ENCODE assay signal across 2 cellular contexts in the genomic region with DNA sequence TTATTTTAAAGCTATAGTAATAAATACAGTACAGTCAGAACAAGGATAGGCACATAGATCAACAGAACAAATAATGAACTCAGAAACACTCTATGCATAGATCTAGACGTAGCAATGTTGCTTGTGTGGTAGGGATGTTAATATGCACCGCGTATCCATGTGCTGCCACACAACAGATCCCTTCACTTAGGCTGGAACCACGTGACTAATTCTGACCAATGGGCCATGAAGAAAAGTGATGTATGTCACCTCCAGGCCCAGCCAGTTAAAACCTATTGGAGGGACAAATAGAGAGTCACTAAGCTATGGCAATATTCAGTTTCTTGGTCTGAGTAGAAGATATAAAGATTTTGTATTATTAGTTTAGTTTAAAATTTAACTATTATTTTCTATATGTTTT.
TF ChIP-seq lines count a peak whose summit lies in the region.

No MANE protein-coding gene starts in this region.

TF ChIP-seq in HepG2, 621 proteins besides CTCF, POLR2A, EP300 and RAD21:
- TF ChIP-seq, protein P1, sequence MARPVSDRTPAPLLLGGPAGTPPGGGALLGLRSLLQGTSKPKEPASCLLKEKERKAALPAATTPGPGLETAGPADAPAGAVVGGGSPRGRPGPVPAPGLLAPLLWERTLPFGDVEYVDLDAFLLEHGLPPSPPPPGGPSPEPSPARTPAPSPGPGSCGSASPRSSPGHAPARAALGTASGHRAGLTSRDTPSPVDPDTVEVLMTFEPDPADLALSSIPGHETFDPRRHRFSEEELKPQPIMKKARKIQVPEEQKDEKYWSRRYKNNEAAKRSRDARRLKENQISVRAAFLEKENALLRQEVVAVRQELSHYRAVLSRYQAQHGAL (CRISPR knock-in tag; IDR thresholded peaks at IDR 0.05; ENCODE audit: not compliant biosample characterization), result no peak
- TF ChIP-seq, protein P2, sequence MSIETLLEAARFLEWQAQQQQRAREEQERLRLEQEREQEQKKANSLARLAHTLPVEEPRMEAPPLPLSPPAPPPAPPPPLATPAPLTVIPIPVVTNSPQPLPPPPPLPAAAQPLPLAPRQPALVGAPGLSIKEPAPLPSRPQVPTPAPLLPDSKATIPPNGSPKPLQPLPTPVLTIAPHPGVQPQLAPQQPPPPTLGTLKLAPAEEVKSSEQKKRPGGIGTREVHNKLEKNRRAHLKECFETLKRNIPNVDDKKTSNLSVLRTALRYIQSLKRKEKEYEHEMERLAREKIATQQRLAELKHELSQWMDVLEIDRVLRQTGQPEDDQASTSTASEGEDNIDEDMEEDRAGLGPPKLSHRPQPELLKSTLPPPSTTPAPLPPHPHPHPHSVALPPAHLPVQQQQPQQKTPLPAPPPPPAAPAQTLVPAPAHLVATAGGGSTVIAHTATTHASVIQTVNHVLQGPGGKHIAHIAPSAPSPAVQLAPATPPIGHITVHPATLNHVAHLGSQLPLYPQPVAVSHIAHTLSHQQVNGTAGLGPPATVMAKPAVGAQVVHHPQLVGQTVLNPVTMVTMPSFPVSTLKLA (IDR thresholded peaks at IDR 0.05), result peak; percentile 79
- TF ChIP-seq NONO (IDR thresholded peaks at IDR 0.05), result no peak
- TF ChIP-seq NONO (CRISPR knock-in tag; conservative IDR thresholded peaks at IDR 0.05), result no peak
- TF ChIP-seq ZNF883 (CRISPR knock-in tag; IDR thresholded peaks at IDR 0.05; ENCODE audit: not compliant biosample characterization), result no peak

TF ChIP-seq in K562, 482 proteins besides CTCF, POLR2A, EP300 and RAD21:
- TF ChIP-seq, protein P3, sequence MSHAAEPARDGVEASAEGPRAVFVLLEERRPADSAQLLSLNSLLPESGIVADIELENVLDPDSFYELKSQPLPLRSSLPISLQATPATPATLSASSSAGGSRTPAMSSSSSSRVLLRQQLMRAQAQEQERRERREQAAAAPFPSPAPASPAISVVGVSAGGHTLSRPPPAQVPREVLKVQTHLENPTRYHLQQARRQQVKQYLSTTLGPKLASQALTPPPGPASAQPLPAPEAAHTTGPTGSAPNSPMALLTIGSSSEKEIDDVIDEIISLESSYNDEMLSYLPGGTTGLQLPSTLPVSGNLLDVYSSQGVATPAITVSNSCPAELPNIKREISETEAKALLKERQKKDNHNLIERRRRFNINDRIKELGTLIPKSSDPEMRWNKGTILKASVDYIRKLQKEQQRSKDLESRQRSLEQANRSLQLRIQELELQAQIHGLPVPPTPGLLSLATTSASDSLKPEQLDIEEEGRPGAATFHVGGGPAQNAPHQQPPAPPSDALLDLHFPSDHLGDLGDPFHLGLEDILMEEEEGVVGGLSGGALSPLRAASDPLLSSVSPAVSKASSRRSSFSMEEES (CRISPR knock-in tag; IDR thresholded peaks at IDR 0.05), result peak; percentile 66
- no peak for TF ChIP-seq NR3C1 (CRISPR knock-in tag; IDR thresholded peaks at IDR 0.05)
- no peak for TF ChIP-seq HCFC1 (IDR thresholded peaks at IDR 0.05; ENCODE audit: low read depth, low read length)
- no peak for TF ChIP-seq PHB2 (IDR thresholded peaks at IDR 0.05; ENCODE audit: low read depth)
- TF ChIP-seq, protein P4, sequence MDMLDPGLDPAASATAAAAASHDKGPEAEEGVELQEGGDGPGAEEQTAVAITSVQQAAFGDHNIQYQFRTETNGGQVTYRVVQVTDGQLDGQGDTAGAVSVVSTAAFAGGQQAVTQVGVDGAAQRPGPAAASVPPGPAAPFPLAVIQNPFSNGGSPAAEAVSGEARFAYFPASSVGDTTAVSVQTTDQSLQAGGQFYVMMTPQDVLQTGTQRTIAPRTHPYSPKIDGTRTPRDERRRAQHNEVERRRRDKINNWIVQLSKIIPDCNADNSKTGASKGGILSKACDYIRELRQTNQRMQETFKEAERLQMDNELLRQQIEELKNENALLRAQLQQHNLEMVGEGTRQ (CRISPR knock-in tag; IDR thresholded peaks at IDR 0.05), result 0 out of 2 replicates have a peak, but pooled peaks have one; percentile 13
- TF ChIP-seq FOXM1 (IDR thresholded peaks at IDR 0.05; ENCODE audit: low read depth), result no peak
- no peak for TF ChIP-seq FOXM1 (CRISPR knock-in tag; IDR thresholded peaks at IDR 0.05; ENCODE audit: low read depth)
